Comparison of ENCODE assay signal across 1 cellular context in the genomic region with DNA sequence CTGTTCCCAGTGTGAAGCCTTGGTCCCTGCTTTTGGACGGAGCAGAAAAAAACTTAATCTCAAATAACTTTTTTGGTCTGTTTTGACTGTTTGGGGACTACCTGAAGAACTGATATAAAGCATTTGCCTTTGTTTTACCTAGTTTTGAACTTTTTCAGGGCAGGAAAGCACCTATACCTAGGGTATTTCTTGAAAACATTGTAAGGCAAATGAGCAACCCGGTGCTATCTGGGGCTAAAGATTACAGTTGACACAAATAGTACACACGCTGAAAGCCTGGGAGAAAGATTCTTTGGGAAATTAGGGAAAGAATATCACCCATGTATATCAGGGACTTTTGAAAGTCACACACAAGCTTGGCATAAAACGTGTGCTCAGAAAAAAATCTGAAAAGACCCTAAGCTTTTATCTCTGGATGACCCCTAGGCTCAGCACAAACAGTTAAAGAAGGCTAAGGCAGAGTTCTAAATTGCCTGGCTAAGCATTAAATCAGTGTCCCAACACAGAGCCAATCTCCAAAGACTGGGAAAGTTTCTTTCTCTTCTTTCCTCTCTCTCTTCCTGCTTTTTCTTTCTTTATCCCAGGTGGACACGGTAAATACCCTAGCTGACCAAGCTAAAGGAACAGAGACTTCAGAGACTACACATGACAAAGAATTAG.
TF ChIP-seq lines count a peak whose summit lies in the region.

No MANE protein-coding gene starts in this region.

TF ChIP-seq in WTC11, 78 proteins besides CTCF, POLR2A, EP300 and RAD21:
- no peak for TF ChIP-seq AR (CRISPR knock-in tag; IDR thresholded peaks at IDR 0.05)
- TF ChIP-seq, protein P1, sequence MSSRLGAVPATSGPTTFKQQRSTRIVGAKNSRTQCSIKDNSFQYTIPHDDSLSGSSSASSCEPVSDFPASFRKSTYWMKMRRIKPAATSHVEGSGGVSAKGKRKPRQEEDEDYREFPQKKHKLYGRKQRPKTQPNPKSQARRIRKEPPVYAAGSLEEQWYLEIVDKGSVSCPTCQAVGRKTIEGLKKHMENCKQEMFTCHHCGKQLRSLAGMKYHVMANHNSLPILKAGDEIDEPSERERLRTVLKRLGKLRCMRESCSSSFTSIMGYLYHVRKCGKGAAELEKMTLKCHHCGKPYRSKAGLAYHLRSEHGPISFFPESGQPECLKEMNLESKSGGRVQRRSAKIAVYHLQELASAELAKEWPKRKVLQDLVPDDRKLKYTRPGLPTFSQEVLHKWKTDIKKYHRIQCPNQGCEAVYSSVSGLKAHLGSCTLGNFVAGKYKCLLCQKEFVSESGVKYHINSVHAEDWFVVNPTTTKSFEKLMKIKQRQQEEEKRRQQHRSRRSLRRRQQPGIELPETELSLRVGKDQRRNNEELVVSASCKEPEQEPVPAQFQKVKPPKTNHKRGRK (CRISPR knock-in tag; IDR thresholded peaks at IDR 0.05; ENCODE audit: borderline replicate concordance) = 0 out of 2 replicates have a peak, but pooled peaks have one; percentile 19
